ENCODE assay signal across 20 cellular contexts in genomic region chr9:137192859-137193258, GRCh38.
"Had no signal": no experiment of that assay in that cellular context is flagged by ENCODE, and none has a peak within 500 bp of the region (broad histone marks: within the 10 kb centered on the region; RNA-seq: fewer than 3 reads in every experiment).

No MANE protein-coding gene starts in this region.

- H2AFZ ChIP-seq: neural progenitor cell had no signal

- H3K4me3 ChIP-seq: neural progenitor cell, thyroid gland, upper lobe of right lung had no signal

- H3K9me3 ChIP-seq: thyroid gland, upper lobe of right lung had no signal

- DNase-seq: activated CD4-positive, alpha-beta T cell treated with anti-CD3 and anti-CD28 coated beads, Interleukin-2, amount 10 ng/mL, durations not matched to agents 24 days and 14 days; activated CD8-positive, alpha-beta T cell treated with anti-CD3 and anti-CD28 coated beads for 36 hours; activated naive CD8-positive, alpha-beta T cell treated with anti-CD3 and anti-CD28 coated beads, Interleukin-2, amount 10 ng/mL, durations not matched to agents 7 days and 5 days; activated T-cell treated with anti-CD3 and anti-CD28 coated beads, Interleukin-2, amount 50 U/mL, for 24 hours; amniotic stem cell; effector memory CD4-positive, alpha-beta T cell; foreskin keratinocyte; kidney; naive thymus-derived CD8-positive, alpha-beta T cell; retina; stimulated activated CD4-positive, alpha-beta T cell treated with anti-CD3 and anti-CD28 coated beads, Interleukin-2, amount 100 ng/mL, for 48 hours; stimulated activated CD8-positive, alpha-beta memory T cell treated with anti-CD3 and anti-CD28 coated beads, Interleukin-4, amount 100 ng/mL, for 48 hours; stimulated activated naive B cell treated with anti-CD40 and anti-IgM and Interleukin-4, amounts not matched to agents 10 μg/mL and 1 μg/mL and 100 μg/mL, for 72 hours; SW 1271; T-helper 17 cell; thyroid gland; upper lobe of right lung had no signal

- H3K9ac ChIP-seq: neural progenitor cell had no signal

- H3K36me3 ChIP-seq: neural progenitor cell had no signal

- H3K27me3 ChIP-seq: foreskin keratinocyte, neural progenitor cell, thyroid gland, upper lobe of right lung had no signal

- H3K4me1 ChIP-seq: neural progenitor cell had no signal

- ATAC-seq: activated CD8-positive, alpha-beta T cell treated with anti-CD3 and anti-CD28 coated beads for 36 hours; activated T-helper 17 cell treated with anti-CD3 and anti-CD28 coated beads, Interleukin-2, amount 50 U/mL, for 72 hours; foreskin keratinocyte; left lobe of liver; naive thymus-derived CD8-positive, alpha-beta T cell; stimulated activated naive B cell treated with anti-CD40 and anti-IgM and Interleukin-4, amounts not matched to agents 10 μg/mL and 1 μg/mL and 100 μg/mL, for 72 hours; T-helper 17 cell; upper lobe of right lung had no signal

- H3K27ac ChIP-seq: foreskin keratinocyte, neural progenitor cell, thyroid gland, upper lobe of right lung had no signal

- H3K4me2 ChIP-seq: neural progenitor cell had no signal
